In the genomic region with DNA sequence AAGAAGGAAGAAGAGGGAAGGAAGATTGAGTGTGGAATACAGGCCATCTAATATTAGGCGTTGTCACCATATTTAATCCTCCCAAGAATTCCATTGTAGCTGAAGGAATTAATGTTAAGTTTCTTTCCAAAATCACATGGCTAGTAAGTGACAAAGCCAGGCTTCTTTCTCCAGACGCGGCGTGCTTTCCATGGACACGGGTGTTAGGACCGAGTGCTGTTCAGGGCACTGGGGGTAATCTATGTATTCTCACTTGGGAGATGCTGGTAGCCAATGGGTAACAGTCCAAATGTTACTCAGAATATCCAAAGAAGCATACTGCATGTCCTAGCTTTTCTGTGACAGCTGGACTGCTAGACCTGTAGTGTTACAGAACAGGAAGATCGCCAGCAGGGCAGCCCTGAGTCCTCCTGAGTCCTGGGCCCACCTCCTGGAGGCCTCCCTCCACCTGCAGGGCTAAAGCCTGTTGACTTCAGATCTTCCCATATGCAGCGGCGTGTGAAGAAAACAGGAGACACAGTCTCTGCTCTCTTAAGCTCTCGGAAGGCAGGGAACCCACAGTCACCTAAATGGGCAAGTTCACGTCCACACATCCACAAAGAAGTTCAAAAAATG, we compare ENCODE assay signal across 22 cellular contexts. TPM values are rescaled to one million over a fixed set of nuclear protein-coding genes. Genes with fewer than 3 reads are reported as not detected.
DNase-seq lines count a peak whose midpoint lies in the region; FAIRE-seq and TF ChIP-seq lines count a peak whose summit lies in the region.
"Had no signal": no experiment of that assay in that cellular context is flagged by ENCODE, and none has a peak within 500 bp of the region (broad histone marks: within the 10 kb centered on the region; RNA-seq: fewer than 3 reads in every experiment).

No MANE protein-coding gene starts in this region.

- no peaks in the 10 kb centered on the region for H3K36me3 ChIP-seq in osteoblast (ENCODE audit: insufficient read depth, low read length)
- H3K36me3 ChIP-seq: MG63, SJCRH30 had no signal

- peaks cover under 1% of the 10 kb centered on the region for H3K4me1 ChIP-seq in osteoblast (ENCODE audit: insufficient read depth, low read length)

- POLR2A ChIA-PET in RWPE1 (lab: Yijun Ruan, JAX; ENCODE audit: low non-redundant PET): interaction anchor here (0.7 kb wide), 1 partner anchor 32 kb away, joined by 3 read pairs; no protein-coding TSS in a partner anchor

- H2AFZ ChIP-seq in osteoblast (ENCODE audit: low read length): no peak overlapping the region

- no peaks in the 10 kb centered on the region for H3K36me3 Mint-ChIP-seq in glutamatergic neuron (ENCODE audit: unreplicated experiment)

- H3K4me3 Mint-ChIP-seq in glutamatergic neuron (ENCODE audit: unreplicated experiment): peak overlapping the region; percentile 17
- H3K4me3 Mint-ChIP-seq: CD4-positive, alpha-beta T cell had no signal

- H3K4me3 ChIP-seq in osteoblast (ENCODE audit: insufficient read depth, low read length): no peak overlapping the region
- H3K4me3 ChIP-seq: MG63, SJCRH30 had no signal

- peaks cover 28% of the 10 kb centered on the region for H3K27me3 ChIP-seq in osteoblast (ENCODE audit: insufficient read depth, low read length)
- H3K27me3 ChIP-seq: MG63 had no signal

- DNase-seq in D721Med (ENCODE audit: insufficient read length, low spot score) (no peak), RWPE1 (ENCODE audit: low spot score) (no peak), glutamatergic neuron (no peak), osteoblast (ENCODE audit: insufficient read length, low spot score, missing footprints) (peak; percentile 85), NCI-H1105 treated with DMSO at 0.1 percent for 48 hours (lab: John Stamatoyannopoulos, UW) (no peak), hypothalamus (lab: John Stamatoyannopoulos, UW) (no peak), DMS114 treated with DMSO at 0.1 percent for 48 hours (lab: John Stamatoyannopoulos, UW; ENCODE audit: unreplicated experiment) (no peak)
- DNase-seq: CD4-positive, alpha-beta T cell; DMS79 treated with DMSO at 0.1 percent for 48 hours; GDM1; IMR-90; Karpas-422; MG63; NCI-H1105; NCI-H187; NCI-H226; NCI-H526 treated with DMSO at 0.1 percent for 48 hours; RPMI8226; SJCRH30 had no signal

- no peaks in the 10 kb centered on the region for H4K20me1 ChIP-seq in osteoblast (ENCODE audit: insufficient read depth, low read length)

- no peaks in the 10 kb centered on the region for H3K9me3 ChIP-seq in osteoblast (ENCODE audit: low read depth, low read length)
- H3K9me3 ChIP-seq: MG63, SJCRH30 had no signal

- no peak for TF ChIP-seq CTCF in D721Med (IDR thresholded peaks at IDR 0.05; ENCODE audit: insufficient read depth, missing control alignments)
- no peak for TF ChIP-seq CTCF in RWPE1 (conservative IDR thresholded peaks at IDR 0.05; ENCODE audit: low read depth)
- TF ChIP-seq CTCF in glutamatergic neuron (IDR thresholded peaks at IDR 0.05; ENCODE audit: partially characterized antibody, unreplicated experiment): no peak
- TF ChIP-seq CTCF in osteoblast (IDR thresholded peaks at IDR 0.05; ENCODE audit: extremely low read depth, low read depth, low read length): no peak

- no peak overlapping the region for H3K4me2 ChIP-seq in osteoblast (ENCODE audit: insufficient read depth, low read length)

- peaks cover 10% of the 10 kb centered on the region for H3K9me3 Mint-ChIP-seq in glutamatergic neuron (ENCODE audit: unreplicated experiment)
- H3K9me3 Mint-ChIP-seq: CD4-positive, alpha-beta T cell had no signal

- H3K27ac ChIP-seq in RWPE1: peak overlapping the region; percentile 94
- H3K27ac ChIP-seq in osteoblast (ENCODE audit: low read depth, low read length): no peak overlapping the region
- H3K27ac ChIP-seq: SJCRH30 had no signal

- CTCF ChIA-PET in RWPE1 (lab: Yijun Ruan, JAX): interaction anchor here (0.8 to 2.6 kb wide), 4 partner anchors 10 to 138 kb away, joined by 3 to 20 read pairs (median 4); a partner anchor contains a TSS

- peaks cover 14% of the 10 kb centered on the region for H3K27me3 Mint-ChIP-seq in glutamatergic neuron (ENCODE audit: unreplicated experiment)

- no peaks in the 10 kb centered on the region for H3K79me2 ChIP-seq in osteoblast (ENCODE audit: insufficient read depth, low read length)

- peaks cover 34% of the 10 kb centered on the region for H3K4me1 Mint-ChIP-seq in glutamatergic neuron (ENCODE audit: low read depth, unreplicated experiment)

- H3K27ac Mint-ChIP-seq in glutamatergic neuron (ENCODE audit: unreplicated experiment): peak overlapping the region; percentile 4
- H3K27ac Mint-ChIP-seq: CD4-positive, alpha-beta T cell had no signal

- FAIRE-seq in D721Med (lab: Jason Lieb, UNC): peak; percentile 48
- FAIRE-seq: GM12891, H1 had no signal

RNA-seq across cellular contexts. Expression of a gene that starts 5.3 kb away (rescaled TPM):
- 23.4 TPM for total RNA-seq in glutamatergic neuron (ENCODE audit: unreplicated experiment)
- under 0.01 TPM in 2 replicates for total RNA-seq in osteoblast
- total RNA-seq: CD4-positive, alpha-beta T cell; IMR-90 had no signal

RNA-seq across cellular contexts. Expression of a gene that starts 13.9 kb away (rescaled TPM):
- total RNA-seq in glutamatergic neuron (ENCODE audit: unreplicated experiment) (not detected), osteoblast (not detected in 2 replicates)
- total RNA-seq: CD4-positive, alpha-beta T cell; H1; HT-29; SJCRH30 had no signal

RNA-seq across cellular contexts. Expression of a gene that starts 14.8 kb away (rescaled TPM):
- total RNA-seq in glutamatergic neuron (ENCODE audit: unreplicated experiment): 160 TPM
- 156 and 159 TPM in 2 replicates for total RNA-seq in osteoblast

RNA-seq across cellular contexts. Expression of a gene that starts 40.1 kb away (rescaled TPM):
- total RNA-seq in glutamatergic neuron (ENCODE audit: unreplicated experiment) (0.49 TPM), osteoblast (0.29 and 0.36 TPM in 2 replicates)
- total RNA-seq: H1, HT-29 had no signal

Comparison
In these comparisons a context has a peak if more than half of its experiments do, and no peak if none do; other contexts are left out.
1. RNA of a gene that starts 5.3 kb away (total RNA-seq): 23.4 TPM in glutamatergic neuron (single experiment); under 0.01 TPM in osteoblast; every median in the first group is over 10 times any median in the second.